ENCODE assay signal across 26 cellular contexts in the genomic region with DNA sequence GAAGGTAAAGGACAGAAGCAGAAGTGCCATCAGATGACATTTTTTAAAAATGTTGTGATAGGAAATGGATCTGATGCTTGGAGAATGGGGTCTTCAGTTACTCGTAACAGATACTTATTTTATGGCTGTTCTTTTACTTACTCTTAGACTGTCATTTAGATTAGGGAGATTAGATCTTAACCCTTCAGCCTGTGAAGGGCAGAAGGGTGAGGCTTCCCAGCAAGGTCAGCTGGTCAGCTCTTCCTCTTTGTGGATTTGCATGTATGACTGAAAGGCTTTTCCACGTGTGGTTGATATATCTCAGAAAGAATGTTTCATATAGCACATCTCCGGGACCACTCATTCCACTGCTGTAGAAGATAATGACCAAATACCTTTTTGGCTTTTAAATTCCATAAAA. TPM values are rescaled to one million over a fixed set of nuclear protein-coding genes. Genes with fewer than 3 reads are reported as not detected.
DNase-seq lines count a peak whose midpoint lies in the region; ATAC-seq, FAIRE-seq and TF ChIP-seq lines count a peak whose summit lies in the region.
"Had no signal": no experiment of that assay in that cellular context is flagged by ENCODE, and none has a peak within 500 bp of the region (broad histone marks: within the 10 kb centered on the region; RNA-seq: fewer than 3 reads in every experiment).

No MANE protein-coding gene starts in this region.

- H3K4me1 ChIP-seq in naive thymus-derived CD4-positive, alpha-beta T cell (ENCODE audit: control insufficient read depth in 2 of 2, insufficient read depth in 2 of 2, low read length in 2 of 2) = peaks cover 30 to 55% of the 10 kb centered on the region in 2 donors
- H3K4me1 ChIP-seq in prostate gland (replicated peaks) (no peaks in the 10 kb centered on the region), stomach (no peaks in the 10 kb centered on the region)

- TF ChIP-seq CTCF in activated B cell treated with CpG ODN at 0.5 μM for 24 hours (IDR thresholded peaks at IDR 0.05) (no peak), prostate gland (IDR thresholded peaks at IDR 0.05) (no peak), stomach (IDR thresholded peaks at IDR 0.05) (no peak)

- POLR2A ChIA-PET in activated CD4-positive, alpha-beta memory T cell treated with anti-CD3 and anti-CD28 coated beads for 36 hours (lab: Charles Lee) = interaction anchor here (2.4 kb wide), 1 partner anchor 10 kb away, joined by 9 read pairs; no protein-coding TSS in a partner anchor
- POLR2A ChIA-PET in activated CD4-positive, alpha-beta memory T cell treated with anti-CD3 and anti-CD28 coated beads, Interleukin-2, amount 10 ng/mL, durations not matched to agents 7 days and 5 days (lab: Charles Lee) = interaction anchor here (1.2 to 2.8 kb wide), 3 partner anchors 10 to 35 kb away, joined by 4 to 7 read pairs (median 6); a partner anchor contains a TSS
- POLR2A ChIA-PET in activated B cell treated with CpG ODN at 0.5 μM for 24 hours (lab: Charles Lee) = interaction anchor here (1.0 to 4.5 kb wide), 4 partner anchors 10 to 100 kb away, joined by 4 to 38 read pairs (median 8); no protein-coding TSS in a partner anchor
- POLR2A ChIA-PET in naive thymus-derived CD4-positive, alpha-beta T cell (lab: Charles Lee) = interaction anchor here (0.6 to 3.1 kb wide), 3 partner anchors 10 to 174 kb away, joined by 3 to 26 read pairs (median 5); no protein-coding TSS in a partner anchor

- no peak for TF ChIP-seq EP300 in stomach (IDR thresholded peaks at IDR 0.05)

- no peak for ATAC-seq in activated B cell treated with CpG ODN at 0.5 μM for 24 hours (ENCODE audit: low read depth)
- no peak for ATAC-seq in naive thymus-derived CD4-positive, alpha-beta T cell
- ATAC-seq: right cardiac atrium, SK-N-SH treated with all-trans-retinoic acid at 6 μM for 48 hours had no signal

- H3K36me3 ChIP-seq in naive thymus-derived CD4-positive, alpha-beta T cell (ENCODE audit: control insufficient read depth in 2 of 3, insufficient read depth in 3 of 3, low read length in 3 of 3) = peaks cover 12 to 37% (median 30%) of the 10 kb centered on the region in 3 experiments
- no peaks in the 10 kb centered on the region for H3K36me3 ChIP-seq in prostate gland
- no peaks in the 10 kb centered on the region for H3K36me3 ChIP-seq in stomach
- H3K36me3 ChIP-seq: HAP-1, ovary had no signal

- no peak overlapping the region for H3K4me3 ChIP-seq in naive thymus-derived CD4-positive, alpha-beta T cell (ENCODE audit: low read length)
- H3K4me3 ChIP-seq in prostate gland (no peak overlapping the region), stomach (no peak overlapping the region)
- H3K4me3 ChIP-seq: HAP-1, ovary had no signal

- H3K27me3 Mint-ChIP-seq in activated CD4-positive, alpha-beta memory T cell treated with anti-CD3 and anti-CD28 coated beads for 36 hours = no peaks in the 10 kb centered on the region
- no peaks in the 10 kb centered on the region for H3K27me3 Mint-ChIP-seq in activated CD4-positive, alpha-beta memory T cell treated with anti-CD3 and anti-CD28 coated beads, Interleukin-2, amount 10 ng/mL, durations not matched to agents 7 days and 5 days
- no peaks in the 10 kb centered on the region for H3K27me3 Mint-ChIP-seq in activated B cell treated with CpG ODN at 0.5 μM for 24 hours
- no peaks in the 10 kb centered on the region for H3K27me3 Mint-ChIP-seq in naive thymus-derived CD4-positive, alpha-beta T cell

- H3K9me3 ChIP-seq in naive thymus-derived CD4-positive, alpha-beta T cell (ENCODE audit: control insufficient read depth in 2 of 3, low read length in 3 of 3) = no peaks in the 10 kb centered on the region
- H3K9me3 ChIP-seq in prostate gland (no peaks in the 10 kb centered on the region), stomach (no peaks in the 10 kb centered on the region)
- H3K9me3 ChIP-seq: HAP-1, ovary had no signal

- intact Hi-C loops in activated CD4-positive, alpha-beta memory T cell treated with anti-CD3 and anti-CD28 coated beads for 36 hours (cut with micrococcal nuclease) = no loop called here
- intact Hi-C loops in activated B cell treated with CpG ODN at 0.5 μM for 24 hours (cut with micrococcal nuclease) = no loop called here
- intact Hi-C loops in naive thymus-derived CD4-positive, alpha-beta T cell (cut with micrococcal nuclease) = no loop called here
- intact Hi-C loops in prostate gland (cut with DNase I) = no loop called here
- intact Hi-C loops in stomach (cut with DNase I; ENCODE audit: low total_unique reads) = no loop called here

- H3K9me3 Mint-ChIP-seq in activated CD4-positive, alpha-beta memory T cell treated with anti-CD3 and anti-CD28 coated beads for 36 hours = no peaks in the 10 kb centered on the region
- H3K9me3 Mint-ChIP-seq in activated CD4-positive, alpha-beta memory T cell treated with anti-CD3 and anti-CD28 coated beads, Interleukin-2, amount 10 ng/mL, durations not matched to agents 7 days and 5 days = peaks cover 8% of the 10 kb centered on the region
- no peaks in the 10 kb centered on the region for H3K9me3 Mint-ChIP-seq in activated B cell treated with CpG ODN at 0.5 μM for 24 hours
- H3K9me3 Mint-ChIP-seq in naive thymus-derived CD4-positive, alpha-beta T cell = no peaks in the 10 kb centered on the region

- no peak for TF ChIP-seq POLR2A in GM12891 (IDR thresholded peaks at IDR 0.05; ENCODE audit: low read depth, low read length)
- TF ChIP-seq POLR2A in prostate gland (IDR thresholded peaks at IDR 0.05) = no peak
- no peak for TF ChIP-seq POLR2A in stomach (IDR thresholded peaks at IDR 0.05)

- CTCF ChIA-PET in activated CD4-positive, alpha-beta memory T cell treated with anti-CD3 and anti-CD28 coated beads for 36 hours (lab: Charles Lee) = interaction anchor here (0.7 to 1.0 kb wide), 2 partner anchors 9 to 144 kb away, joined by 3 read pairs; no protein-coding TSS in a partner anchor
- CTCF ChIA-PET in activated CD4-positive, alpha-beta memory T cell treated with anti-CD3 and anti-CD28 coated beads, Interleukin-2, amount 10 ng/mL, durations not matched to agents 7 days and 5 days (lab: Charles Lee) = interaction anchor here (1.1 kb wide), 1 partner anchor 143 kb away, joined by 4 read pairs; no protein-coding TSS in a partner anchor
- CTCF ChIA-PET in activated B cell treated with CpG ODN at 0.5 μM for 24 hours (lab: Charles Lee) = no interaction called here
- CTCF ChIA-PET in naive thymus-derived CD4-positive, alpha-beta T cell (lab: Charles Lee) = interaction anchor here (0.9 kb wide), 2 partner anchors 23 to 784 kb away, joined by 3 read pairs; no protein-coding TSS in a partner anchor

- H3K4me1 Mint-ChIP-seq in activated CD4-positive, alpha-beta memory T cell treated with anti-CD3 and anti-CD28 coated beads for 36 hours (ENCODE audit: low read depth) = peaks cover 80% of the 10 kb centered on the region
- peaks cover 57% of the 10 kb centered on the region for H3K4me1 Mint-ChIP-seq in activated CD4-positive, alpha-beta memory T cell treated with anti-CD3 and anti-CD28 coated beads, Interleukin-2, amount 10 ng/mL, durations not matched to agents 7 days and 5 days
- H3K4me1 Mint-ChIP-seq in activated B cell treated with CpG ODN at 0.5 μM for 24 hours = peaks cover 83% of the 10 kb centered on the region
- peaks cover 37 to 72% (median 68%) of the 10 kb centered on the region in 7 donors for H3K4me1 Mint-ChIP-seq in naive thymus-derived CD4-positive, alpha-beta T cell

- WGBS in prostate gland = 68% methylated on average over 3 of the region's 3 CpGs
- 28 to 72% (median 59%) methylated on average over 3 of the region's 3 CpGs for WGBS in stomach, 5 donors

- peak overlapping the region; percentile 14 for H3K27ac Mint-ChIP-seq in activated CD4-positive, alpha-beta memory T cell treated with anti-CD3 and anti-CD28 coated beads for 36 hours
- no peak overlapping the region for H3K27ac Mint-ChIP-seq in activated CD4-positive, alpha-beta memory T cell treated with anti-CD3 and anti-CD28 coated beads, Interleukin-2, amount 10 ng/mL, durations not matched to agents 7 days and 5 days
- peak overlapping the region; percentile 96 for H3K27ac Mint-ChIP-seq in activated B cell treated with CpG ODN at 0.5 μM for 24 hours
- H3K27ac Mint-ChIP-seq in naive thymus-derived CD4-positive, alpha-beta T cell = peak overlapping the region in 6 of 9 donors; percentile 14 to 95 (median 84)

- peak overlapping the region; percentile 5 for H3K27ac ChIP-seq in naive thymus-derived CD4-positive, alpha-beta T cell (ENCODE audit: low read depth, low read length)
- H3K27ac ChIP-seq in prostate gland (no peak overlapping the region), stomach (no peak overlapping the region)
- H3K27ac ChIP-seq: ovary had no signal

- no peaks in the 10 kb centered on the region for H3K27me3 ChIP-seq in naive thymus-derived CD4-positive, alpha-beta T cell (ENCODE audit: control insufficient read depth in 2 of 2, insufficient read depth in 2 of 2, low read length in 2 of 2)
- H3K27me3 ChIP-seq in prostate gland (replicated peaks; ENCODE audit: insufficient read depth) = no peaks in the 10 kb centered on the region
- H3K27me3 ChIP-seq in stomach = peaks cover 0 to 27% (median 0%) of the 10 kb centered on the region in 3 donors
- H3K27me3 ChIP-seq: ovary had no signal

- FAIRE-seq in GM12891 (lab: Jason Lieb, UNC) = no peak
- FAIRE-seq: endothelial cell of umbilical vein had no signal

- peak; percentile 4 for DNase-seq in activated CD4-positive, alpha-beta memory T cell treated with anti-CD3 and anti-CD28 coated beads for 36 hours
- DNase-seq in activated CD4-positive, alpha-beta memory T cell treated with anti-CD3 and anti-CD28 coated beads, Interleukin-2, amount 10 ng/mL, durations not matched to agents 7 days and 5 days = no peak
- DNase-seq in GM12891 (ENCODE audit: insufficient read length, low spot score) (no peak), activated B cell treated with CpG ODN at 0.5 μM for 24 hours (no peak), prostate gland (ENCODE audit: low spot score) (no peak), stomach (no peak), KG1 (lab: John Stamatoyannopoulos, UW) (no peak)
- DNase-seq in naive thymus-derived CD4-positive, alpha-beta T cell = no peak
- DNase-seq: 8988T; activated CD4-positive, alpha-beta T cell treated with anti-CD3 and anti-CD28 coated beads for 1 hour; aorta; Calu3; dermis blood vessel endothelial cell; IMR-90; mesenchymal stem cell; MM.1S; NCI-H146; NCI-H524; ovary; right cardiac atrium; stimulated activated CD4-positive, alpha-beta T cell treated with anti-CD3 and anti-CD28 coated beads, Interleukin-4, amount 100 ng/mL, for 24 hours; T-helper 9 cell; trophoblast cell had no signal

- H3K36me3 Mint-ChIP-seq in activated CD4-positive, alpha-beta memory T cell treated with anti-CD3 and anti-CD28 coated beads for 36 hours = peaks cover 54% of the 10 kb centered on the region
- H3K36me3 Mint-ChIP-seq in activated CD4-positive, alpha-beta memory T cell treated with anti-CD3 and anti-CD28 coated beads, Interleukin-2, amount 10 ng/mL, durations not matched to agents 7 days and 5 days (ENCODE audit: low read depth) = peaks cover 76% of the 10 kb centered on the region
- peaks cover 90% of the 10 kb centered on the region for H3K36me3 Mint-ChIP-seq in activated B cell treated with CpG ODN at 0.5 μM for 24 hours (ENCODE audit: low read depth)
- peaks cover 12 to 53% (median 46%) of the 10 kb centered on the region in 5 donors for H3K36me3 Mint-ChIP-seq in naive thymus-derived CD4-positive, alpha-beta T cell

- no peak overlapping the region for H3K4me3 Mint-ChIP-seq in activated CD4-positive, alpha-beta memory T cell treated with anti-CD3 and anti-CD28 coated beads for 36 hours
- no peak overlapping the region for H3K4me3 Mint-ChIP-seq in activated CD4-positive, alpha-beta memory T cell treated with anti-CD3 and anti-CD28 coated beads, Interleukin-2, amount 10 ng/mL, durations not matched to agents 7 days and 5 days
- H3K4me3 Mint-ChIP-seq in activated B cell treated with CpG ODN at 0.5 μM for 24 hours = no peak overlapping the region
- H3K4me3 Mint-ChIP-seq in naive thymus-derived CD4-positive, alpha-beta T cell = peak overlapping the region in 1 of 10 donors; percentile 17

RNA-seq across cellular contexts. Expression of a gene that starts 27.4 kb away (rescaled TPM):
- 1 to 10 TPM in 1 of 2 experiments, under 1 TPM in 1; 0.34 to 1.2 TPM for total RNA-seq in activated CD4-positive, alpha-beta memory T cell treated with anti-CD3 and anti-CD28 coated beads for 36 hours
- under 1 TPM; 0.30 to 0.40 TPM for total RNA-seq in activated CD4-positive, alpha-beta memory T cell treated with anti-CD3 and anti-CD28 coated beads, Interleukin-2, amount 10 ng/mL, durations not matched to agents 7 days and 5 days
- polyA plus RNA-seq in GM12891 (2012; ENCODE audit: low read depth, missing spikeins) = 0.49 TPM
- total RNA-seq in activated B cell treated with CpG ODN at 0.5 μM for 24 hours (0.44 TPM in 1 of 2 replicates, not detected in the other), prostate gland (10 to 100 TPM; 25.7 to 32.6 TPM), stomach (10 to 100 TPM in 3 of 5 donors, 1 to 10 TPM in 2; 2.3 to 43.9 (median 31.2) TPM)
- under 1 TPM in 1 of 5 experiments, not detected in 4; 0.99 TPM for total RNA-seq in naive thymus-derived CD4-positive, alpha-beta T cell
- not detected for polyA plus RNA-seq in naive thymus-derived CD4-positive, alpha-beta T cell
- 10 to 100 TPM in 2 of 3 donors, 1 to 10 TPM in 1; 9.5 to 34.7 (median 14.7) TPM for polyA plus RNA-seq in stomach
- total RNA-seq: endothelial cell of umbilical vein had no signal

RNA-seq across cellular contexts. Expression of a gene that starts 34.8 kb away (rescaled TPM):
- 10 to 100 TPM; 41.0 to 43.8 TPM for total RNA-seq in activated CD4-positive, alpha-beta memory T cell treated with anti-CD3 and anti-CD28 coated beads for 36 hours
- 10 to 100 TPM; 40.1 to 45.1 TPM for total RNA-seq in activated CD4-positive, alpha-beta memory T cell treated with anti-CD3 and anti-CD28 coated beads, Interleukin-2, amount 10 ng/mL, durations not matched to agents 7 days and 5 days
- polyA plus RNA-seq in GM12891 (2012; ENCODE audit: low read depth, missing spikeins) = 44.9 TPM
- total RNA-seq in activated B cell treated with CpG ODN at 0.5 μM for 24 hours = 42.2 and 45.7 TPM in 2 replicates
- total RNA-seq in naive thymus-derived CD4-positive, alpha-beta T cell = 10 to 100 TPM; 28.7 to 40.1 (median 32.3) TPM
- polyA plus RNA-seq in naive thymus-derived CD4-positive, alpha-beta T cell = 10 to 100 TPM; 73.5 to 74.3 TPM
- total RNA-seq in prostate gland = 100 to 1,000 TPM in 1 of 2 donors, 10 to 100 TPM in 1; 46.5 to 119 TPM
- total RNA-seq in stomach = 100 to 1,000 TPM in 2 of 5 donors, 10 to 100 TPM in 2, 1 to 10 TPM in 1; 9.3 to 312 (median 25.9) TPM
- polyA plus RNA-seq in stomach = 100 to 1,000 TPM; 106 to 134 (median 132) TPM
